Comparison of ENCODE assay signal across 12 cellular contexts in the genomic region with DNA sequence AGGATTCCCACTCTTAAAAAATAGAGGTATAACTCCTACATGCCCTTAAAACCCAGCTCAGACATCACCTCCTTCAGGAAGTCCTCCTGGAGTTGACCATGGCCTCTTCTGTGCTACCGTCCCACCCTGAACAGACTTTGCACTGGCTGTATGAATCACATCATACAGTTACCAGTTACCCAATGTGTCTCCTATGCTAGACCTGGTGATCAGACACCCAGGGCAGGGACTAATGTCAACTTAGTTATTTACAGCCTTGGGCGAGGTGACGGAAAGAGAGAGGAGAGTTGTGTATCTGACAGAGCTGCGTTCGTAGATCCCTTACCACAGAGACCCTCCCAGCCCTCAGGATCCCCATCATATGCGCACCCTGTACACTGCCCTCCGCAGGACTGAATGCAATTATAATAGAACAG.
A peak's percentile ranks its signal among the peaks of the same experiment; 100 is the strongest.
DNase-seq lines count a peak whose midpoint lies in the region; ATAC-seq and TF ChIP-seq lines count a peak whose summit lies in the region.
"Had no signal": no experiment of that assay in that cellular context is flagged by ENCODE, and none has a peak within 500 bp of the region (broad histone marks: within the 10 kb centered on the region; RNA-seq: fewer than 3 reads in every experiment).

No MANE protein-coding gene starts in this region.

- H3K79me2 ChIP-seq in GM23338 (replicated peaks; ENCODE audit: insufficient read depth): peaks cover 43% of the 10 kb centered on the region

- DNase-seq in HuH-7 (ENCODE audit: low spot score): peak; percentile 73
- DNase-seq in activated naive CD8-positive, alpha-beta T cell treated with anti-CD3 and anti-CD28 coated beads, Interleukin-2, amount 50 U/mL, for 24 hours: no peak
- peak in 1 of 3 donors; percentile 49 for DNase-seq in mucosa of descending colon
- DNase-seq in thoracic aorta (ENCODE audit: low spot score): no peak
- DNase-seq in GM23338 (ENCODE audit: low spot score): no peak
- no peak for DNase-seq in NK-92 treated with Interleukin-12 subunit alpha and Interleukin-12 subunit beta, amount 100 ng/mL, for 24 hours (lab: John Stamatoyannopoulos, UW)
- DNase-seq: activated T-cell treated with anti-CD3 and anti-CD28 coated beads for 4 hours, cortex of kidney, OCI-M1 had no signal

- H3K9me2 ChIP-seq in GM23338 (ENCODE audit: insufficient read depth): no peaks in the 10 kb centered on the region

- no peaks in the 10 kb centered on the region for H3K9me3 Mint-ChIP-seq in activated naive CD8-positive, alpha-beta T cell treated with anti-CD3 and anti-CD28 coated beads, Interleukin-2, amount 50 U/mL, for 24 hours
- no peaks in the 10 kb centered on the region for H3K9me3 Mint-ChIP-seq in GM23338

- no peak overlapping the region for H2AFZ ChIP-seq in GM23338

- peaks cover 28% of the 10 kb centered on the region for H4K20me1 ChIP-seq in GM23338 (replicated peaks; ENCODE audit: insufficient read depth)

- no peak for ATAC-seq in activated naive CD8-positive, alpha-beta T cell treated with anti-CD3 and anti-CD28 coated beads, Interleukin-2, amount 50 U/mL, for 24 hours
- ATAC-seq in mucosa of descending colon (peak; percentile 86), thoracic aorta (ENCODE audit: insufficient number of reproducible peaks, low FRiP score, low read depth) (no peak), HG03460 (IDR thresholded peaks at IDR 0.05; ENCODE audit: unreplicated experiment) (no peak), GM23338 (no peak)
- ATAC-seq: activated CD4-positive, CD25-positive, alpha-beta regulatory T cell treated with anti-CD3 and anti-CD28 coated beads, Interleukin-2, amount 50 U/mL, for 24 hours had no signal

- no peaks in the 10 kb centered on the region for H3K27me3 ChIP-seq in thoracic aorta (replicated peaks; ENCODE audit: insufficient read depth)
- H3K27me3 ChIP-seq in GM23338 (ENCODE audit: insufficient read depth): no peaks in the 10 kb centered on the region

- H3K27me3 Mint-ChIP-seq in activated naive CD8-positive, alpha-beta T cell treated with anti-CD3 and anti-CD28 coated beads, Interleukin-2, amount 50 U/mL, for 24 hours: no peaks in the 10 kb centered on the region
- H3K27me3 Mint-ChIP-seq in GM23338 (ENCODE audit: insufficient read depth, low read depth, poor library complexity): peaks cover 8% of the 10 kb centered on the region

- H3K4me3 Mint-ChIP-seq in activated naive CD8-positive, alpha-beta T cell treated with anti-CD3 and anti-CD28 coated beads, Interleukin-2, amount 50 U/mL, for 24 hours: no peak overlapping the region
- no peak overlapping the region for H3K4me3 Mint-ChIP-seq in GM23338

- H3K4me3 ChIP-seq in mucosa of descending colon (no peak overlapping the region), thoracic aorta (no peak overlapping the region), GM23338 (no peak overlapping the region)

- no peaks in the 10 kb centered on the region for H3K36me3 ChIP-seq in mucosa of descending colon (ENCODE audit: low read depth)
- peaks cover 2% of the 10 kb centered on the region for H3K36me3 ChIP-seq in thoracic aorta
- H3K36me3 ChIP-seq in GM23338 (ENCODE audit: insufficient read depth): peaks cover 12% of the 10 kb centered on the region

- TF ChIP-seq CTCF in mucosa of descending colon (IDR thresholded peaks at IDR 0.05) (no peak), thoracic aorta (IDR thresholded peaks at IDR 0.05) (no peak), GM23338 (conservative IDR thresholded peaks at IDR 0.05; ENCODE audit: low read depth in 2 of 2) (no peak)

- H3K4me1 Mint-ChIP-seq in activated naive CD8-positive, alpha-beta T cell treated with anti-CD3 and anti-CD28 coated beads, Interleukin-2, amount 50 U/mL, for 24 hours: peaks cover 35% of the 10 kb centered on the region
- no peaks in the 10 kb centered on the region for H3K4me1 Mint-ChIP-seq in GM23338

- H3K9me3 ChIP-seq in mucosa of descending colon (no peaks in the 10 kb centered on the region), thoracic aorta (no peaks in the 10 kb centered on the region)

- peaks cover 36% of the 10 kb centered on the region for H3K4me1 ChIP-seq in mucosa of descending colon (ENCODE audit: low read depth)
- peaks cover 44 to 63% of the 10 kb centered on the region in 2 donors for H3K4me1 ChIP-seq in thoracic aorta (ENCODE audit: control insufficient read depth in 1 of 2, low read depth in 2 of 2)
- H3K4me1 ChIP-seq in GM23338 (ENCODE audit: insufficient read depth): no peaks in the 10 kb centered on the region

- intact Hi-C loops in mucosa of descending colon (cut with DNase I, micrococcal nuclease): no loop called here

- H3K27ac ChIP-seq in thoracic aorta (peak overlapping the region; percentile 71 to 82), GM23338 (ENCODE audit: low read depth) (no peak overlapping the region)
- H3K27ac ChIP-seq: KMS-11 had no signal

- H3K4me2 ChIP-seq in GM23338: no peak overlapping the region
- H3K4me2 ChIP-seq: KMS-11 had no signal

- peak overlapping the region; percentile 40 for H3K27ac Mint-ChIP-seq in activated naive CD8-positive, alpha-beta T cell treated with anti-CD3 and anti-CD28 coated beads, Interleukin-2, amount 50 U/mL, for 24 hours
- no peak overlapping the region for H3K27ac Mint-ChIP-seq in GM23338

- no peaks in the 10 kb centered on the region for H3F3A ChIP-seq in GM23338 (replicated peaks; ENCODE audit: low read depth)

- H3K36me3 Mint-ChIP-seq in activated naive CD8-positive, alpha-beta T cell treated with anti-CD3 and anti-CD28 coated beads, Interleukin-2, amount 50 U/mL, for 24 hours (ENCODE audit: low read depth): peaks cover 30% of the 10 kb centered on the region
- peaks cover 40% of the 10 kb centered on the region for H3K36me3 Mint-ChIP-seq in GM23338 (ENCODE audit: low read depth)

TF ChIP-seq in GM23338, 12 proteins besides CTCF, POLR2A, EP300 and RAD21 (continues in another document):
- TF ChIP-seq EZH2phosphoT487 (IDR thresholded peaks at IDR 0.05; ENCODE audit: unreplicated experiment) (no peak), STAT1 (IDR thresholded peaks at IDR 0.05; ENCODE audit: unreplicated experiment) (no peak)
- TF ChIP-seq, protein P1, sequence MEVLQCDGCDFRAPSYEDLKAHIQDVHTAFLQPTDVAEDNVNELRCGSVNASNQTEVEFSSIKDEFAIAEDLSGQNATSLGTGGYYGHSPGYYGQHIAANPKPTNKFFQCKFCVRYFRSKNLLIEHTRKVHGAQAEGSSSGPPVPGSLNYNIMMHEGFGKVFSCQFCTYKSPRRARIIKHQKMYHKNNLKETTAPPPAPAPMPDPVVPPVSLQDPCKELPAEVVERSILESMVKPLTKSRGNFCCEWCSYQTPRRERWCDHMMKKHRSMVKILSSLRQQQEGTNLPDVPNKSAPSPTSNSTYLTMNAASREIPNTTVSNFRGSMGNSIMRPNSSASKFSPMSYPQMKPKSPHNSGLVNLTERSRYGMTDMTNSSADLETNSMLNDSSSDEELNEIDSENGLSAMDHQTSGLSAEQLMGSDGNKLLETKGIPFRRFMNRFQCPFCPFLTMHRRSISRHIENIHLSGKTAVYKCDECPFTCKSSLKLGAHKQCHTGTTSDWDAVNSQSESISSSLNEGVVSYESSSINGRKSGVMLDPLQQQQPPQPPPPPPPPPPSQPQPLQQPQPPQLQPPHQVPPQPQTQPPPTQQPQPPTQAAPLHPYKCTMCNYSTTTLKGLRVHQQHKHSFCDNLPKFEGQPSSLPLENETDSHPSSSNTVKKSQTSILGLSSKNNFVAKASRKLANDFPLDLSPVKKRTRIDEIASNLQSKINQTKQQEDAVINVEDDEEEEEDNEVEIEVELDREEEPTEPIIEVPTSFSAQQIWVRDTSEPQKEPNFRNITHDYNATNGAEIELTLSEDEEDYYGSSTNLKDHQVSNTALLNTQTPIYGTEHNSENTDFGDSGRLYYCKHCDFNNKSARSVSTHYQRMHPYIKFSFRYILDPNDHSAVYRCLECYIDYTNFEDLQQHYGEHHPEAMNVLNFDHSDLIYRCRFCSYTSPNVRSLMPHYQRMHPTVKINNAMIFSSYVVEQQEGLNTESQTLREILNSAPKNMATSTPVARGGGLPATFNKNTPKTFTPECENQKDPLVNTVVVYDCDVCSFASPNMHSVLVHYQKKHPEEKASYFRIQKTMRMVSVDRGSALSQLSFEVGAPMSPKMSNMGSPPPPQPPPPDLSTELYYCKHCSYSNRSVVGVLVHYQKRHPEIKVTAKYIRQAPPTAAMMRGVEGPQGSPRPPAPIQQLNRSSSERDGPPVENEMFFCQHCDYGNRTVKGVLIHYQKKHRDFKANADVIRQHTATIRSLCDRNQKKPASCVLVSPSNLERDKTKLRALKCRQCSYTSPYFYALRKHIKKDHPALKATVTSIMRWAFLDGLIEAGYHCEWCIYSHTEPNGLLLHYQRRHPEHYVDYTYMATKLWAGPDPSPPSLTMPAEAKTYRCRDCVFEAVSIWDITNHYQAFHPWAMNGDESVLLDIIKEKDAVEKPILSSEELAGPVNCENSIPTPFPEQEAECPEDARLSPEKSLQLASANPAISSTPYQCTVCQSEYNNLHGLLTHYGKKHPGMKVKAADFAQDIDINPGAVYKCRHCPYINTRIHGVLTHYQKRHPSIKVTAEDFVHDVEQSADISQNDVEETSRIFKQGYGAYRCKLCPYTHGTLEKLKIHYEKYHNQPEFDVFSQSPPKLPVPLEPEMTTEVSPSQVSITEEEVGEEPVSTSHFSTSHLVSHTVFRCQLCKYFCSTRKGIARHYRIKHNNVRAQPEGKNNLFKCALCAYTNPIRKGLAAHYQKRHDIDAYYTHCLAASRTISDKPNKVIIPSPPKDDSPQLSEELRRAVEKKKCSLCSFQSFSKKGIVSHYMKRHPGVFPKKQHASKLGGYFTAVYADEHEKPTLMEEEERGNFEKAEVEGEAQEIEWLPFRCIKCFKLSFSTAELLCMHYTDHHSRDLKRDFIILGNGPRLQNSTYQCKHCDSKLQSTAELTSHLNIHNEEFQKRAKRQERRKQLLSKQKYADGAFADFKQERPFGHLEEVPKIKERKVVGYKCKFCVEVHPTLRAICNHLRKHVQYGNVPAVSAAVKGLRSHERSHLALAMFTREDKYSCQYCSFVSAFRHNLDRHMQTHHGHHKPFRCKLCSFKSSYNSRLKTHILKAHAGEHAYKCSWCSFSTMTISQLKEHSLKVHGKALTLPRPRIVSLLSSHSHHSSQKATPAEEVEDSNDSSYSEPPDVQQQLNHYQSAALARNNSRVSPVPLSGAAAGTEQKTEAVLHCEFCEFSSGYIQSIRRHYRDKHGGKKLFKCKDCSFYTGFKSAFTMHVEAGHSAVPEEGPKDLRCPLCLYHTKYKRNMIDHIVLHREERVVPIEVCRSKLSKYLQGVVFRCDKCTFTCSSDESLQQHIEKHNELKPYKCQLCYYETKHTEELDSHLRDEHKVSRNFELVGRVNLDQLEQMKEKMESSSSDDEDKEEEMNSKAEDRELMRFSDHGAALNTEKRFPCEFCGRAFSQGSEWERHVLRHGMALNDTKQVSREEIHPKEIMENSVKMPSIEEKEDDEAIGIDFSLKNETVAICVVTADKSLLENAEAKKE (CRISPR knock-in tag; IDR thresholded peaks at IDR 0.05): no peak
